Comparison of ENCODE assay signal across 1 cellular context in genomic region chr9:81053298-81054025, GRCh38.
TF ChIP-seq lines count a peak whose summit lies in the region.

No MANE protein-coding gene starts in this region.

TF ChIP-seq in SK-N-SH treated with all-trans-retinoic acid at 6 μM for 48 hours, 23 proteins besides CTCF, POLR2A, EP300 and RAD21 (continued from another document):
- no peak for TF ChIP-seq POU6F1 (CRISPR knock-in tag; IDR thresholded peaks at IDR 0.05; ENCODE audit: borderline replicate concordance, low read depth)
- TF ChIP-seq, protein P1, sequence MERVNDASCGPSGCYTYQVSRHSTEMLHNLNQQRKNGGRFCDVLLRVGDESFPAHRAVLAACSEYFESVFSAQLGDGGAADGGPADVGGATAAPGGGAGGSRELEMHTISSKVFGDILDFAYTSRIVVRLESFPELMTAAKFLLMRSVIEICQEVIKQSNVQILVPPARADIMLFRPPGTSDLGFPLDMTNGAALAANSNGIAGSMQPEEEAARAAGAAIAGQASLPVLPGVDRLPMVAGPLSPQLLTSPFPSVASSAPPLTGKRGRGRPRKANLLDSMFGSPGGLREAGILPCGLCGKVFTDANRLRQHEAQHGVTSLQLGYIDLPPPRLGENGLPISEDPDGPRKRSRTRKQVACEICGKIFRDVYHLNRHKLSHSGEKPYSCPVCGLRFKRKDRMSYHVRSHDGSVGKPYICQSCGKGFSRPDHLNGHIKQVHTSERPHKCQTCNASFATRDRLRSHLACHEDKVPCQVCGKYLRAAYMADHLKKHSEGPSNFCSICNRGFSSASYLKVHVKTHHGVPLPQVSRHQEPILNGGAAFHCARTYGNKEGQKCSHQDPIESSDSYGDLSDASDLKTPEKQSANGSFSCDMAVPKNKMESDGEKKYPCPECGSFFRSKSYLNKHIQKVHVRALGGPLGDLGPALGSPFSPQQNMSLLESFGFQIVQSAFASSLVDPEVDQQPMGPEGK (CRISPR knock-in tag; IDR thresholded peaks at IDR 0.05; ENCODE audit: borderline replicate concordance), result no peak
- TF ChIP-seq ARNTL (CRISPR knock-in tag; IDR thresholded peaks at IDR 0.05; ENCODE audit: borderline replicate concordance, low read depth), result no peak
- TF ChIP-seq ZNF8 (CRISPR knock-in tag; IDR thresholded peaks at IDR 0.05), result no peak
- TF ChIP-seq TOX (CRISPR knock-in tag; IDR thresholded peaks at IDR 0.05; ENCODE audit: borderline replicate concordance), result no peak
- TF ChIP-seq CREB5 (CRISPR knock-in tag; IDR thresholded peaks at IDR 0.05; ENCODE audit: low read depth), result no peak
- TF ChIP-seq ZFP3 (CRISPR knock-in tag; IDR thresholded peaks at IDR 0.05), result no peak
- no peak for TF ChIP-seq PPARA (CRISPR knock-in tag; IDR thresholded peaks at IDR 0.05; ENCODE audit: borderline replicate concordance)
- TF ChIP-seq RARB (CRISPR knock-in tag; IDR thresholded peaks at IDR 0.05), result no peak
- TF ChIP-seq OSR1 (CRISPR knock-in tag; IDR thresholded peaks at IDR 0.05), result no peak
- TF ChIP-seq SNAI2 (CRISPR knock-in tag; IDR thresholded peaks at IDR 0.05), result no peak
